1 cellular context compared by ENCODE assay signal in the genomic region with DNA sequence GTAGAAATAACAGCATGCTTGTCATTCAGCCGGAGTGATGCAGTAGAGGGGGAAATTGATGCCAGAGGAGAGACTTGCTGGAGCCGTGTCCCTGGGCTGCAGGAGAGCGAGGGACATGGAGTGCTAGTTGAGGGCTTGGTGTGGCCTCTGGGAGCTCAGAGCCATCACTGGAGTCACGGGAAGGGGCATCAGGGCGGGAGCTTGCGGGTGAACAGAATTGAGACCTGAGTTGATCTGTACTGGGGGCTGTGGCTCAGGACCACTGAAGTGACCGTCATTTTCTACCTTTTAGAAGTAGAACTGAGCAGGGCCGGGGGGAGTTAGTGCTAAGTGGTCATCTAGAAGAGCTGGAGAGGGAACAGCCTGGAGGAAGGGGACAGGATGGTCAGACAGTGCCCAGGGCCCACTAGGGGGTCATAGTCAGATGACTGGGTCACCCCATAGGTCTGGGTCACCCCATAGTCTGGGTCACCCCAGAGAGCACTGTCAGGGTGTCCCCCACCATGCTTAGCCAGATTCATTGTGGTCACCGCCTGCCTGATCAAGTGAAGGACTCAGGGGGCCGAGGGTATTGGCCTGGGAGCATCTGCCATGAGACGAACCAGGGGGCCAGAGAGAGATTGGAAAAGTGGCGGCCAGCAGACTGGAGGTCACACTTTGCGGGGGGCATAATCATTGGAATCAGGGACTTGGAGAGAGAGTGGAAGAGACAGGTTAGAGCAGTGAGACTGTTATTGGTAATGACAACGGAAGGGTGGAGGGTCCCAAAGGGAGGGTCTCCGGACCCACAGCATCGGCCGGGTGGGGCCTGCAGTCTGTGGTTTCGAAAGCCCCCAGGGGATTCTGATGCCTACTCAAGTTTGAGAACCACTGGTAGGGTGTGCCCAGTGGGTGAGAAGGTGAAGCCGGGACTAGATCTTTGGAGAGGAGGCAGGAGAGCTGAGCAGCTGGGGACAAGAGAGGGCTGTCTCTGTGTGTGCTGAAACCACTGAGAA.
TF ChIP-seq lines count a peak whose summit lies in the region.

No MANE protein-coding gene starts in this region.

TF ChIP-seq in H1, 55 proteins besides CTCF, POLR2A, EP300 and RAD21:
- TF ChIP-seq MAFK (IDR thresholded peaks at IDR 0.05; ENCODE audit: low read depth, low read length) (no peak), SP2 (IDR thresholded peaks at IDR 0.05; ENCODE audit: low read length) (no peak), YY1 (IDR thresholded peaks at IDR 0.05; ENCODE audit: low read depth, low read length) (no peak), NANOG (IDR thresholded peaks at IDR 0.05; ENCODE audit: insufficient read depth, low read depth, low read length, poor library complexity, severe bottlenecking) (no peak), CTBP2 (IDR thresholded peaks at IDR 0.05; ENCODE audit: borderline replicate concordance, insufficient read depth, insufficient read length, low read length) (no peak), CEBPB (IDR thresholded peaks at IDR 0.05; ENCODE audit: low read depth, low read length) (no peak), POLR2AphosphoS5 (IDR thresholded peaks at IDR 0.05; ENCODE audit: low read depth, low read length) (no peak), CREB1 (IDR thresholded peaks at IDR 0.05) (no peak), TEAD4 (IDR thresholded peaks at IDR 0.05; ENCODE audit: low read depth, low read length) (no peak), BACH1 (IDR thresholded peaks at IDR 0.05; ENCODE audit: low read length) (no peak)
TF ChIP-seq in H1: peak in this region for 0.
